ENCODE assay signal across 5 cellular contexts in genomic region chr5:11853140-11853539, GRCh38. TPM values are rescaled to one million over a fixed set of nuclear protein-coding genes. Genes with fewer than 3 reads are reported as not detected.
"Had no signal": no experiment of that assay in that cellular context is flagged by ENCODE, and none has a peak within 500 bp of the region (broad histone marks: within the 10 kb centered on the region; RNA-seq: fewer than 3 reads in every experiment).

No MANE protein-coding gene starts in this region.

- DNase-seq: H9, HCEC 1CT had no signal

- H3K27ac ChIP-seq: HL-60 had no signal

- ATAC-seq: GM23338, HepG2 had no signal

- H3K4me3 ChIP-seq: GM23338 had no signal

RNA-seq across cellular contexts. Expression of gene CTNND2, which starts 51.1 kb away (rescaled TPM):
- total RNA-seq: HepG2 had no signal
